In genomic region chr20:63351811-63352591, GRCh38 we compare ENCODE assay signal across 12 cellular contexts. TPM values are rescaled to one million over a fixed set of nuclear protein-coding genes. Genes with fewer than 3 reads are reported as not detected.
DNase-seq lines count a peak whose midpoint lies in the region; TF ChIP-seq lines count a peak whose summit lies in the region.
"Had no signal": no experiment of that assay in that cellular context is flagged by ENCODE, and none has a peak within 500 bp of the region (broad histone marks: within the 10 kb centered on the region; RNA-seq: fewer than 3 reads in every experiment).

No MANE protein-coding gene starts in this region.

- intact Hi-C loops in head of caudate nucleus (cut with DNase I), result no loop called here

- no peak for TF ChIP-seq CTCF in GM10266 (IDR thresholded peaks at IDR 0.05; ENCODE audit: control insufficient read depth, insufficient read depth, low read depth, missing control alignments)

- DNase-seq in NCI-H1417 (lab: John Stamatoyannopoulos, UW) (peak; percentile 21 to 73 (median 54)), NCI-H1417 treated with DMSO at 0.1 percent for 48 hours (lab: John Stamatoyannopoulos, UW) (no peak), NCI-H2196 treated with DMSO at 0.1 percent for 48 hours (lab: John Stamatoyannopoulos, UW; ENCODE audit: unreplicated experiment) (peak; percentile 69), head of caudate nucleus (peak; percentile 14 to 86 (median 63)), occipital lobe (lab: John Stamatoyannopoulos, UW) (peak; percentile 26), GM10266 (ENCODE audit: extremely low spot score) (no peak), UCSD-AML1 (lab: John Stamatoyannopoulos, UW; ENCODE audit: unreplicated experiment) (no peak)
- no peak for DNase-seq in stimulated activated CD4-positive, alpha-beta T cell treated with anti-CD3 and anti-CD28 coated beads, Interleukin-2, amount 100 ng/mL, for 24 hours
- DNase-seq: 8988T, amniotic stem cell had no signal

RNA-seq across cellular contexts. Expression of gene CHRNA4, which starts 9.1 kb away (rescaled TPM):
- total RNA-seq in occipital lobe, result 7.8 TPM
- total RNA-seq: gastroesophageal sphincter, RPMI7951 had no signal

RNA-seq across cellular contexts. Expression of gene COL20A1, which starts 59.0 kb away (rescaled TPM):
- total RNA-seq in occipital lobe, result 3.0 TPM
- total RNA-seq: gastroesophageal sphincter, RPMI7951 had no signal

Comparison
In these comparisons a context has a peak if more than half of its experiments do, and no peak if none do; other contexts are left out.
1. DNase-seq: peak in NCI-H1417 (3 of 3), NCI-H2196 treated with DMSO at 0.1 percent for 48 hours (single experiment), head of caudate nucleus (42 of 42) and occipital lobe (single experiment); none in NCI-H1417 treated with DMSO at 0.1 percent for 48 hours (single experiment), GM10266 (single experiment), stimulated activated CD4-positive, alpha-beta T cell treated with anti-CD3 and anti-CD28 coated beads, Interleukin-2, amount 100 ng/mL, for 24 hours (0 of 2) and UCSD-AML1 (single experiment).